In genomic region chr9:118170032-118170955, GRCh38 we compare ENCODE assay signal across 8 cellular contexts.
A peak's percentile ranks its signal among the peaks of the same experiment; 100 is the strongest.
DNase-seq lines count a peak whose midpoint lies in the region; ATAC-seq, FAIRE-seq and TF ChIP-seq lines count a peak whose summit lies in the region.

No MANE protein-coding gene starts in this region.

- no peak overlapping the region for H3K27ac ChIP-seq in OCI-LY7 (ENCODE audit: low read depth, low read length, poor library complexity, severe bottlenecking)
- no peak overlapping the region for H3K27ac ChIP-seq in pancreas

- H3K4me2 ChIP-seq in OCI-LY7 (ENCODE audit: low read length): no peak overlapping the region

- no peaks in the 10 kb centered on the region for H3K79me2 ChIP-seq in OCI-LY7 (ENCODE audit: insufficient read depth, low read depth, low read length)

- H3K27me3 ChIP-seq in pancreas: no peaks in the 10 kb centered on the region

- BruUV-seq in OCI-LY7 (replicated peaks; lab: Mats Ljungman, UMichigan): no TSS peak

- no peaks in the 10 kb centered on the region; the same call in 1 of the 2 replicates for H4K20me1 ChIP-seq in OCI-LY7 (ENCODE audit: insufficient read depth, low read length)

- no peak overlapping the region for H2AFZ ChIP-seq in OCI-LY7 (ENCODE audit: low read length)

- CTCF ChIA-PET in OCI-LY7 (lab: Charles Lee; ENCODE audit: unreplicated experiment): no interaction called here

- FAIRE-seq in pancreas (lab: Jason Lieb, UNC): no peak

- H3K4me1 ChIP-seq in OCI-LY7 (ENCODE audit: insufficient read depth, low read length, poor library complexity, severe bottlenecking) (no peaks in the 10 kb centered on the region), pancreas (no peaks in the 10 kb centered on the region)

- no peaks in the 10 kb centered on the region for H3K9me2 ChIP-seq in OCI-LY7 (ENCODE audit: insufficient read depth, low read length)

- 24 to 28% methylated on average over 6 of the region's 6 CpGs for WGBS in pancreas, 2 donors

- ATAC-seq in pancreas (peak in 3 of 4 donors; percentile 59 to 71 (median 70)), HG03565 (IDR thresholded peaks at IDR 0.05; ENCODE audit: unreplicated experiment) (no peak), GM21447 (IDR thresholded peaks at IDR 0.05; ENCODE audit: unreplicated experiment) (no peak)

- H3K4me3 ChIP-seq in OCI-LY7 (ENCODE audit: low read depth, low read length, poor library complexity, severe bottlenecking) (no peak overlapping the region), fibroblast of pulmonary artery (replicated peaks; ENCODE audit: low read depth, low read length) (no peak overlapping the region), pancreas (no peak overlapping the region)

- POLR2A ChIA-PET in OCI-LY7 (lab: Charles Lee): interaction anchor here (0.6 kb wide), 1 partner anchor 1853 kb away, joined by 3 read pairs; no protein-coding TSS in a partner anchor

- TF ChIP-seq CTCF in OCI-LY7 (conservative IDR thresholded peaks at IDR 0.05; ENCODE audit: low read length): peak; percentile 73
- peak; percentile 37 for TF ChIP-seq CTCF in fibroblast of pulmonary artery (IDR thresholded peaks at IDR 0.05; ENCODE audit: low read length, missing control alignments)
- peak in 2 of 4 donors; percentile 24 to 35 for TF ChIP-seq CTCF in pancreas (IDR thresholded peaks at IDR 0.05)

- peak; percentile 22 for DNase-seq in DMS 273 treated with DMSO at 0.1 percent for 48 hours (lab: John Stamatoyannopoulos, UW)
- DNase-seq in HT1080 (ENCODE audit: low read depth): peak; percentile 56
- peak; percentile 16 for DNase-seq in OCI-LY7 (ENCODE audit: low spot score)
- DNase-seq in fibroblast of pulmonary artery (ENCODE audit: low read depth): peak; percentile 24
- DNase-seq in pancreas: peak in 2 of 6 donors; percentile 12 to 17
- DNase-seq in stimulated activated CD8-positive, alpha-beta memory T cell treated with anti-CD3 and anti-CD28 coated beads, Interleukin-4, amount 100 ng/mL, for 48 hours: no peak

- H3K36me3 ChIP-seq in OCI-LY7 (ENCODE audit: insufficient read depth, low read length): no peaks in the 10 kb centered on the region
- no peaks in the 10 kb centered on the region for H3K36me3 ChIP-seq in pancreas

- H3K9me3 ChIP-seq in OCI-LY7 (ENCODE audit: low read length) (no peaks in the 10 kb centered on the region), pancreas (no peaks in the 10 kb centered on the region)

- intact Hi-C loops in OCI-LY7 (cut with micrococcal nuclease; ENCODE audit: unreplicated experiment): no loop called here
- intact Hi-C loops in pancreas (cut with DNase I): no loop called here

Comparison
In these comparisons a context has a peak if more than half of its experiments do, and no peak if none do; other contexts are left out.
1. ATAC-seq: peak in pancreas (3 of 4); none in HG03565 (single experiment) and GM21447 (single experiment).